In genomic region chr1:65434760-65435159, GRCh38 we compare ENCODE assay signal across 1 cellular context.
TF ChIP-seq lines count a peak whose summit lies in the region.

No MANE protein-coding gene starts in this region.

TF ChIP-seq in WTC11, 78 proteins besides CTCF, POLR2A, EP300 and RAD21 (continued from another document):
- no peak for TF ChIP-seq USF2 (CRISPR knock-in tag; IDR thresholded peaks at IDR 0.05)
- TF ChIP-seq, protein P1, sequence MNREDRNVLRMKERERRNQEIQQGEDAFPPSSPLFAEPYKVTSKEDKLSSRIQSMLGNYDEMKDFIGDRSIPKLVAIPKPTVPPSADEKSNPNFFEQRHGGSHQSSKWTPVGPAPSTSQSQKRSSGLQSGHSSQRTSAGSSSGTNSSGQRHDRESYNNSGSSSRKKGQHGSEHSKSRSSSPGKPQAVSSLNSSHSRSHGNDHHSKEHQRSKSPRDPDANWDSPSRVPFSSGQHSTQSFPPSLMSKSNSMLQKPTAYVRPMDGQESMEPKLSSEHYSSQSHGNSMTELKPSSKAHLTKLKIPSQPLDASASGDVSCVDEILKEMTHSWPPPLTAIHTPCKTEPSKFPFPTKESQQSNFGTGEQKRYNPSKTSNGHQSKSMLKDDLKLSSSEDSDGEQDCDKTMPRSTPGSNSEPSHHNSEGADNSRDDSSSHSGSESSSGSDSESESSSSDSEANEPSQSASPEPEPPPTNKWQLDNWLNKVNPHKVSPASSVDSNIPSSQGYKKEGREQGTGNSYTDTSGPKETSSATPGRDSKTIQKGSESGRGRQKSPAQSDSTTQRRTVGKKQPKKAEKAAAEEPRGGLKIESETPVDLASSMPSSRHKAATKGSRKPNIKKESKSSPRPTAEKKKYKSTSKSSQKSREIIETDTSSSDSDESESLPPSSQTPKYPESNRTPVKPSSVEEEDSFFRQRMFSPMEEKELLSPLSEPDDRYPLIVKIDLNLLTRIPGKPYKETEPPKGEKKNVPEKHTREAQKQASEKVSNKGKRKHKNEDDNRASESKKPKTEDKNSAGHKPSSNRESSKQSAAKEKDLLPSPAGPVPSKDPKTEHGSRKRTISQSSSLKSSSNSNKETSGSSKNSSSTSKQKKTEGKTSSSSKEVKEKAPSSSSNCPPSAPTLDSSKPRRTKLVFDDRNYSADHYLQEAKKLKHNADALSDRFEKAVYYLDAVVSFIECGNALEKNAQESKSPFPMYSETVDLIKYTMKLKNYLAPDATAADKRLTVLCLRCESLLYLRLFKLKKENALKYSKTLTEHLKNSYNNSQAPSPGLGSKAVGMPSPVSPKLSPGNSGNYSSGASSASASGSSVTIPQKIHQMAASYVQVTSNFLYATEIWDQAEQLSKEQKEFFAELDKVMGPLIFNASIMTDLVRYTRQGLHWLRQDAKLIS (CRISPR knock-in tag; IDR thresholded peaks at IDR 0.05; ENCODE audit: borderline replicate concordance), result no peak
- TF ChIP-seq NR2C2 (CRISPR knock-in tag; IDR thresholded peaks at IDR 0.05), result no peak
- TF ChIP-seq NFYB (CRISPR knock-in tag; conservative IDR thresholded peaks at IDR 0.05; ENCODE audit: low read depth), result no peak
- no peak for TF ChIP-seq TP53 (CRISPR knock-in tag; IDR thresholded peaks at IDR 0.05)
- no peak for TF ChIP-seq GRHL2 (CRISPR knock-in tag; IDR thresholded peaks at IDR 0.05; ENCODE audit: insufficient replicate concordance, severe bottlenecking)
- TF ChIP-seq, protein P2, sequence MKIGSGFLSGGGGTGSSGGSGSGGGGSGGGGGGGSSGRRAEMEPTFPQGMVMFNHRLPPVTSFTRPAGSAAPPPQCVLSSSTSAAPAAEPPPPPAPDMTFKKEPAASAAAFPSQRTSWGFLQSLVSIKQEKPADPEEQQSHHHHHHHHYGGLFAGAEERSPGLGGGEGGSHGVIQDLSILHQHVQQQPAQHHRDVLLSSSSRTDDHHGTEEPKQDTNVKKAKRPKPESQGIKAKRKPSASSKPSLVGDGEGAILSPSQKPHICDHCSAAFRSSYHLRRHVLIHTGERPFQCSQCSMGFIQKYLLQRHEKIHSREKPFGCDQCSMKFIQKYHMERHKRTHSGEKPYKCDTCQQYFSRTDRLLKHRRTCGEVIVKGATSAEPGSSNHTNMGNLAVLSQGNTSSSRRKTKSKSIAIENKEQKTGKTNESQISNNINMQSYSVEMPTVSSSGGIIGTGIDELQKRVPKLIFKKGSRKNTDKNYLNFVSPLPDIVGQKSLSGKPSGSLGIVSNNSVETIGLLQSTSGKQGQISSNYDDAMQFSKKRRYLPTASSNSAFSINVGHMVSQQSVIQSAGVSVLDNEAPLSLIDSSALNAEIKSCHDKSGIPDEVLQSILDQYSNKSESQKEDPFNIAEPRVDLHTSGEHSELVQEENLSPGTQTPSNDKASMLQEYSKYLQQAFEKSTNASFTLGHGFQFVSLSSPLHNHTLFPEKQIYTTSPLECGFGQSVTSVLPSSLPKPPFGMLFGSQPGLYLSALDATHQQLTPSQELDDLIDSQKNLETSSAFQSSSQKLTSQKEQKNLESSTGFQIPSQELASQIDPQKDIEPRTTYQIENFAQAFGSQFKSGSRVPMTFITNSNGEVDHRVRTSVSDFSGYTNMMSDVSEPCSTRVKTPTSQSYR (CRISPR knock-in tag; IDR thresholded peaks at IDR 0.05), result no peak
- TF ChIP-seq MXD4 (CRISPR knock-in tag; IDR thresholded peaks at IDR 0.05; ENCODE audit: borderline replicate concordance), result no peak
- no peak for TF ChIP-seq ZNF232 (CRISPR knock-in tag; IDR thresholded peaks at IDR 0.05)
- TF ChIP-seq CDX4 (CRISPR knock-in tag; IDR thresholded peaks at IDR 0.05; ENCODE audit: borderline replicate concordance), result no peak
- TF ChIP-seq, protein P3, sequence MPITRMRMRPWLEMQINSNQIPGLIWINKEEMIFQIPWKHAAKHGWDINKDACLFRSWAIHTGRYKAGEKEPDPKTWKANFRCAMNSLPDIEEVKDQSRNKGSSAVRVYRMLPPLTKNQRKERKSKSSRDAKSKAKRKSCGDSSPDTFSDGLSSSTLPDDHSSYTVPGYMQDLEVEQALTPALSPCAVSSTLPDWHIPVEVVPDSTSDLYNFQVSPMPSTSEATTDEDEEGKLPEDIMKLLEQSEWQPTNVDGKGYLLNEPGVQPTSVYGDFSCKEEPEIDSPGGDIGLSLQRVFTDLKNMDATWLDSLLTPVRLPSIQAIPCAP (CRISPR knock-in tag; IDR thresholded peaks at IDR 0.05), result no peak
- TF ChIP-seq RORB (CRISPR knock-in tag; IDR thresholded peaks at IDR 0.05), result no peak
- TF ChIP-seq, protein P4, sequence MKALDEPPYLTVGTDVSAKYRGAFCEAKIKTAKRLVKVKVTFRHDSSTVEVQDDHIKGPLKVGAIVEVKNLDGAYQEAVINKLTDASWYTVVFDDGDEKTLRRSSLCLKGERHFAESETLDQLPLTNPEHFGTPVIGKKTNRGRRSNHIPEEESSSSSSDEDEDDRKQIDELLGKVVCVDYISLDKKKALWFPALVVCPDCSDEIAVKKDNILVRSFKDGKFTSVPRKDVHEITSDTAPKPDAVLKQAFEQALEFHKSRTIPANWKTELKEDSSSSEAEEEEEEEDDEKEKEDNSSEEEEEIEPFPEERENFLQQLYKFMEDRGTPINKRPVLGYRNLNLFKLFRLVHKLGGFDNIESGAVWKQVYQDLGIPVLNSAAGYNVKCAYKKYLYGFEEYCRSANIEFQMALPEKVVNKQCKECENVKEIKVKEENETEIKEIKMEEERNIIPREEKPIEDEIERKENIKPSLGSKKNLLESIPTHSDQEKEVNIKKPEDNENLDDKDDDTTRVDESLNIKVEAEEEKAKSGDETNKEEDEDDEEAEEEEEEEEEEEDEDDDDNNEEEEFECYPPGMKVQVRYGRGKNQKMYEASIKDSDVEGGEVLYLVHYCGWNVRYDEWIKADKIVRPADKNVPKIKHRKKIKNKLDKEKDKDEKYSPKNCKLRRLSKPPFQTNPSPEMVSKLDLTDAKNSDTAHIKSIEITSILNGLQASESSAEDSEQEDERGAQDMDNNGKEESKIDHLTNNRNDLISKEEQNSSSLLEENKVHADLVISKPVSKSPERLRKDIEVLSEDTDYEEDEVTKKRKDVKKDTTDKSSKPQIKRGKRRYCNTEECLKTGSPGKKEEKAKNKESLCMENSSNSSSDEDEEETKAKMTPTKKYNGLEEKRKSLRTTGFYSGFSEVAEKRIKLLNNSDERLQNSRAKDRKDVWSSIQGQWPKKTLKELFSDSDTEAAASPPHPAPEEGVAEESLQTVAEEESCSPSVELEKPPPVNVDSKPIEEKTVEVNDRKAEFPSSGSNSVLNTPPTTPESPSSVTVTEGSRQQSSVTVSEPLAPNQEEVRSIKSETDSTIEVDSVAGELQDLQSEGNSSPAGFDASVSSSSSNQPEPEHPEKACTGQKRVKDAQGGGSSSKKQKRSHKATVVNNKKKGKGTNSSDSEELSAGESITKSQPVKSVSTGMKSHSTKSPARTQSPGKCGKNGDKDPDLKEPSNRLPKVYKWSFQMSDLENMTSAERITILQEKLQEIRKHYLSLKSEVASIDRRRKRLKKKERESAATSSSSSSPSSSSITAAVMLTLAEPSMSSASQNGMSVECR (CRISPR knock-in tag; IDR thresholded peaks at IDR 0.05; ENCODE audit: borderline replicate concordance), result no peak
- TF ChIP-seq ZSCAN18 (CRISPR knock-in tag; IDR thresholded peaks at IDR 0.05), result no peak
